ENCODE assay signal across 1 cellular context in the genomic region with DNA sequence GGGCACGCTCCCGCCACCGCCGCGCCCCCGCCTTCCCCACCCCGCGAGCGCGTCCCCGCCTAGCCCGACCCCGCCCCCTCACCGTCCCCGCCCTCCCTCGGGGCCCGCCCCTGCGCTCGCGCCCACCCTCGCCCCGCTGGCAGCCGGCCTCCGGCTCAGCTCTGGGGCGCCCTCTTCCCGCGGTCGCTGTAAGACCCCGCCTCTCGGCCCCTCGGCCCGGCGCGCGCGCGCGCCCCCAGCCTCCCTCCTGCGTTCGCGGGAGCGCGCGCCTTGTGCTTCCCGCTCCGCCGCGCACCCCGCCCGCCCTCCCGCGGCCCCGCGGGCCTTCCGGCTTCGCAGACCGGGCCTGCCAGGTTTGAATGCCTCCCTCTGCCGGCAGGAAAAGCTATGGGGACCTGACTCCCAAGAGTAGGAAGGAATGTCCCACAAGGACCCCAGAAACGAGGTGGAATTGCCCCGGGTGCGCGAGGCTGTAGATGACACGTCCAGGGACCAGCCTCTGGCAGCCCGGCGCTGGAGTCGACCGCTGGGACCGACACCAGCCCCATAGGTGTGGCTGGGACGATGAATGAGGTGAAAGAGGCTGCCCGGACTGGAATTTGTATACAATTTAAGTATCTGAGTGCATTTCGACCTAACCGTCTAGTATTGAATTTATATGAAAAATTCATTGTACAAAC.
A peak's percentile ranks its signal among the peaks of the same experiment; 100 is the strongest.
TF ChIP-seq lines count a peak whose summit lies in the region.

No MANE protein-coding gene starts in this region.

TF ChIP-seq in K562, 482 proteins besides CTCF, POLR2A, EP300 and RAD21 (continued from another document and continues in another):
- TF ChIP-seq, protein P1, sequence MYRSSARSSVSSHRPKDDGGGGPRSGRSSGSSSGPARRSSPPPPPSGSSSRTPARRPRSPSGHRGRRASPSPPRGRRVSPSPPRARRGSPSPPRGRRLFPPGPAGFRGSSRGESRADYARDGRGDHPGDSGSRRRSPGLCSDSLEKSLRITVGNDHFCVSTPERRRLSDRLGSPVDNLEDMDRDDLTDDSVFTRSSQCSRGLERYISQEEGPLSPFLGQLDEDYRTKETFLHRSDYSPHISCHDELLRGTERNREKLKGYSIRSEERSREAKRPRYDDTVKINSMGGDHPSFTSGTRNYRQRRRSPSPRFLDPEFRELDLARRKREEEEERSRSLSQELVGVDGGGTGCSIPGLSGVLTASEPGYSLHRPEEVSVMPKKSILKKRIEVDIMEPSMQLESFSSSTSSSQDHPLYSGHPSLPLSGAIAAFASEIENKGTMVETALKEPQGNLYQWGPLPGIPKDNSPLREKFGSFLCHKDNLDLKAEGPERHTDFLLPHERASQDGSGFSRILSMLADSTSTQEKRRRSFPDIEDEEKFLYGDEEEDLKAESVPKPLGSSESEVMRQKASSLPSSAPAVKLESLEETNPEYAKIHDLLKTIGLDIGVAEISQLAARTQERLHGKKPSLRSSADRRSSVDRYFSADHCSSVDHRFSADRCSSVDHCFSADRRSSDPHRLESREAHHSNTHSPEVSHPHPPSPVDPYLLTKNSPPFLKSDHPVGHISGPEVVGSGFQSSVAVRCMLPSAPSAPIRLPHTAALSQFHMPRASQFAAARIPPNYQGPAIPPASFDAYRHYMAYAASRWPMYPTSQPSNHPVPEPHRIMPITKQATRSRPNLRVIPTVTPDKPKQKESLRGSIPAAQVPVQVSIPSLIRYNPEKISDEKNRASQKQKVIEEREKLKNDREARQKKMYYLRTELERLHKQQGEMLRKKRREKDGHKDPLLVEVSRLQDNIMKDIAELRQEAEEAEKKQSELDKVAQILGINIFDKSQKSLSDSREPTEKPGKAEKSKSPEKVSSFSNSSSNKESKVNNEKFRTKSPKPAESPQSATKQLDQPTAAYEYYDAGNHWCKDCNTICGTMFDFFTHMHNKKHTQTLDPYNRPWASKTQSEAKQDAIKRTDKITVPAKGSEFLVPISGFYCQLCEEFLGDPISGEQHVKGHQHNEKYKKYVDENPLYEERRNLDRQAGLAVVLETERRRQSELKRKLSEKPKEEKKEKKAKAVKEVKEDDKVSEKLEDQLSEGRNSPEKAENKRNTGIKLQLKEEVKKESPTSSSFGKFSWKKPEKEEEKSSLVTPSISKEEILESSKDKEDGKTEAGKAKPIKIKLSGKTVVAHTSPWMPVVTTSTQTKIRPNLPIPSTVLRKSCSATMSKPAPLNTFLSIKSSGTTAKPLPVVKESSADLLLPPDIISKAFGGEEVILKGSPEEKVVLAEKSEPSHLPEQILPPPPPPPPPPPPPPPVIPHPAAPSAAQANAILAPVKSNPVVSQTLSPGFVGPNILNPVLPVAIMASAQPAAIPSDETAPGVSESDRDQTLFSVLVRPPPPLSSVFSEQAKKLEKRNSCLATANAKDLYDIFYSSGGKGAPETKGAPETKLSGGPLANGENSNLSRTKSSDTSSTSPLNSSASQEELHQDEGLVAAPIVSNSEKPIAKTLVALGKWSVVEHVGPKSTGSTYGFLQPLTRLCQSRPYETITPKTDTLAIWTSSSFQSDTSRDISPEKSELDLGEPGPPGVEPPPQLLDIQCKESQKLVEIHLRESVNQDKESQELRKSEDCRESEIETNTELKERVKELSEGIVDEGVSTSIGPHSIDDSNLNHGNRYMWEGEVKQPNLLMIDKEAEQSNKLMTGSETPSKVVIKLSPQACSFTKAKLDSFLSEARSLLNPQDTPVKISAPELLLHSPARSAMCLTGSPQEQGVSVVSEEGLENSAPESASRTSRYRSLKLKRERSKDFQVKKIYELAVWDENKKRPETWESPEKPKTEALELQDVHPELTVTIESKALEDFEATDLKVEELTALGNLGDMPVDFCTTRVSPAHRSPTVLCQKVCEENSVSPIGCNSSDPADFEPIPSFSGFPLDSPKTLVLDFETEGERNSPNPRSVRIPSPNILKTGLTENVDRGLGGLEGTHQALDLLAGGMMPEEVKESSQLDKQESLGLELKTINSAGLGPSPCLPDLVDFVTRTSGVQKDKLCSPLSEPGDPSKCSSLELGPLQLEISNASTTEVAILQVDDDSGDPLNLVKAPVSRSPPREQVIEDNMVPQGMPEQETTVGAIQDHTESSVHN (IDR thresholded peaks at IDR 0.05; ENCODE audit: borderline replicate concordance in 1 of 2, low read depth in 1 of 2), result no peak
- TF ChIP-seq L3MBTL2 (IDR thresholded peaks at IDR 0.05) (peak; percentile 47; the same call in 1 of the 2 replicates), MCM3 (IDR thresholded peaks at IDR 0.05) (no peak), CXXC5 (CRISPR knock-in tag; IDR thresholded peaks at IDR 0.05) (0 out of 2 replicates have a peak, but pooled peaks have one; percentile 39), SMAD3 (CRISPR knock-in tag; conservative IDR thresholded peaks at IDR 0.05) (no peak), KDM5B (IDR thresholded peaks at IDR 0.05; ENCODE audit: insufficient replicate concordance, low read depth, low read length) (peak; percentile 65), TAF7 (tag; IDR thresholded peaks at IDR 0.05) (peak; percentile 15; the same call in 1 of the 2 replicates), NCOA6 (IDR thresholded peaks at IDR 0.05) (0 out of 2 replicates have a peak, but pooled peaks have one; percentile 15), ASH1L (IDR thresholded peaks at IDR 0.05; ENCODE audit: borderline replicate concordance, low read depth, partially characterized antibody) (peak; percentile 11), FOXP1 (CRISPR knock-in tag; IDR thresholded peaks at IDR 0.05) (no peak), HMGN3 (IDR thresholded peaks at IDR 0.05; ENCODE audit: borderline replicate concordance, extremely low read depth, insufficient read length, low read depth, low read length) (peak; percentile 39)
- TF ChIP-seq, protein P2, sequence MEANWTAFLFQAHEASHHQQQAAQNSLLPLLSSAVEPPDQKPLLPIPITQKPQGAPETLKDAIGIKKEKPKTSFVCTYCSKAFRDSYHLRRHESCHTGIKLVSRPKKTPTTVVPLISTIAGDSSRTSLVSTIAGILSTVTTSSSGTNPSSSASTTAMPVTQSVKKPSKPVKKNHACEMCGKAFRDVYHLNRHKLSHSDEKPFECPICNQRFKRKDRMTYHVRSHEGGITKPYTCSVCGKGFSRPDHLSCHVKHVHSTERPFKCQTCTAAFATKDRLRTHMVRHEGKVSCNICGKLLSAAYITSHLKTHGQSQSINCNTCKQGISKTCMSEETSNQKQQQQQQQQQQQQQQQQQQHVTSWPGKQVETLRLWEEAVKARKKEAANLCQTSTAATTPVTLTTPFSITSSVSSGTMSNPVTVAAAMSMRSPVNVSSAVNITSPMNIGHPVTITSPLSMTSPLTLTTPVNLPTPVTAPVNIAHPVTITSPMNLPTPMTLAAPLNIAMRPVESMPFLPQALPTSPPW (CRISPR knock-in tag; IDR thresholded peaks at IDR 0.05), result peak; percentile 95
- TF ChIP-seq, protein P3, sequence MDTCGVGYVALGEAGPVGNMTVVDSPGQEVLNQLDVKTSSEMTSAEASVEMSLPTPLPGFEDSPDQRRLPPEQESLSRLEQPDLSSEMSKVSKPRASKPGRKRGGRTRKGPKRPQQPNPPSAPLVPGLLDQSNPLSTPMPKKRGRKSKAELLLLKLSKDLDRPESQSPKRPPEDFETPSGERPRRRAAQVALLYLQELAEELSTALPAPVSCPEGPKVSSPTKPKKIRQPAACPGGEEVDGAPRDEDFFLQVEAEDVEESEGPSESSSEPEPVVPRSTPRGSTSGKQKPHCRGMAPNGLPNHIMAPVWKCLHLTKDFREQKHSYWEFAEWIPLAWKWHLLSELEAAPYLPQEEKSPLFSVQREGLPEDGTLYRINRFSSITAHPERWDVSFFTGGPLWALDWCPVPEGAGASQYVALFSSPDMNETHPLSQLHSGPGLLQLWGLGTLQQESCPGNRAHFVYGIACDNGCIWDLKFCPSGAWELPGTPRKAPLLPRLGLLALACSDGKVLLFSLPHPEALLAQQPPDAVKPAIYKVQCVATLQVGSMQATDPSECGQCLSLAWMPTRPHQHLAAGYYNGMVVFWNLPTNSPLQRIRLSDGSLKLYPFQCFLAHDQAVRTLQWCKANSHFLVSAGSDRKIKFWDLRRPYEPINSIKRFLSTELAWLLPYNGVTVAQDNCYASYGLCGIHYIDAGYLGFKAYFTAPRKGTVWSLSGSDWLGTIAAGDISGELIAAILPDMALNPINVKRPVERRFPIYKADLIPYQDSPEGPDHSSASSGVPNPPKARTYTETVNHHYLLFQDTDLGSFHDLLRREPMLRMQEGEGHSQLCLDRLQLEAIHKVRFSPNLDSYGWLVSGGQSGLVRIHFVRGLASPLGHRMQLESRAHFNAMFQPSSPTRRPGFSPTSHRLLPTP (IDR thresholded peaks at IDR 0.05; ENCODE audit: borderline replicate concordance, extremely low read depth, insufficient read length), result no peak
- TF ChIP-seq, protein P4, sequence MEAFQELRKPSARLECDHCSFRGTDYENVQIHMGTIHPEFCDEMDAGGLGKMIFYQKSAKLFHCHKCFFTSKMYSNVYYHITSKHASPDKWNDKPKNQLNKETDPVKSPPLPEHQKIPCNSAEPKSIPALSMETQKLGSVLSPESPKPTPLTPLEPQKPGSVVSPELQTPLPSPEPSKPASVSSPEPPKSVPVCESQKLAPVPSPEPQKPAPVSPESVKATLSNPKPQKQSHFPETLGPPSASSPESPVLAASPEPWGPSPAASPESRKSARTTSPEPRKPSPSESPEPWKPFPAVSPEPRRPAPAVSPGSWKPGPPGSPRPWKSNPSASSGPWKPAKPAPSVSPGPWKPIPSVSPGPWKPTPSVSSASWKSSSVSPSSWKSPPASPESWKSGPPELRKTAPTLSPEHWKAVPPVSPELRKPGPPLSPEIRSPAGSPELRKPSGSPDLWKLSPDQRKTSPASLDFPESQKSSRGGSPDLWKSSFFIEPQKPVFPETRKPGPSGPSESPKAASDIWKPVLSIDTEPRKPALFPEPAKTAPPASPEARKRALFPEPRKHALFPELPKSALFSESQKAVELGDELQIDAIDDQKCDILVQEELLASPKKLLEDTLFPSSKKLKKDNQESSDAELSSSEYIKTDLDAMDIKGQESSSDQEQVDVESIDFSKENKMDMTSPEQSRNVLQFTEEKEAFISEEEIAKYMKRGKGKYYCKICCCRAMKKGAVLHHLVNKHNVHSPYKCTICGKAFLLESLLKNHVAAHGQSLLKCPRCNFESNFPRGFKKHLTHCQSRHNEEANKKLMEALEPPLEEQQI (IDR thresholded peaks at IDR 0.05), result no peak
- TF ChIP-seq, protein P5, sequence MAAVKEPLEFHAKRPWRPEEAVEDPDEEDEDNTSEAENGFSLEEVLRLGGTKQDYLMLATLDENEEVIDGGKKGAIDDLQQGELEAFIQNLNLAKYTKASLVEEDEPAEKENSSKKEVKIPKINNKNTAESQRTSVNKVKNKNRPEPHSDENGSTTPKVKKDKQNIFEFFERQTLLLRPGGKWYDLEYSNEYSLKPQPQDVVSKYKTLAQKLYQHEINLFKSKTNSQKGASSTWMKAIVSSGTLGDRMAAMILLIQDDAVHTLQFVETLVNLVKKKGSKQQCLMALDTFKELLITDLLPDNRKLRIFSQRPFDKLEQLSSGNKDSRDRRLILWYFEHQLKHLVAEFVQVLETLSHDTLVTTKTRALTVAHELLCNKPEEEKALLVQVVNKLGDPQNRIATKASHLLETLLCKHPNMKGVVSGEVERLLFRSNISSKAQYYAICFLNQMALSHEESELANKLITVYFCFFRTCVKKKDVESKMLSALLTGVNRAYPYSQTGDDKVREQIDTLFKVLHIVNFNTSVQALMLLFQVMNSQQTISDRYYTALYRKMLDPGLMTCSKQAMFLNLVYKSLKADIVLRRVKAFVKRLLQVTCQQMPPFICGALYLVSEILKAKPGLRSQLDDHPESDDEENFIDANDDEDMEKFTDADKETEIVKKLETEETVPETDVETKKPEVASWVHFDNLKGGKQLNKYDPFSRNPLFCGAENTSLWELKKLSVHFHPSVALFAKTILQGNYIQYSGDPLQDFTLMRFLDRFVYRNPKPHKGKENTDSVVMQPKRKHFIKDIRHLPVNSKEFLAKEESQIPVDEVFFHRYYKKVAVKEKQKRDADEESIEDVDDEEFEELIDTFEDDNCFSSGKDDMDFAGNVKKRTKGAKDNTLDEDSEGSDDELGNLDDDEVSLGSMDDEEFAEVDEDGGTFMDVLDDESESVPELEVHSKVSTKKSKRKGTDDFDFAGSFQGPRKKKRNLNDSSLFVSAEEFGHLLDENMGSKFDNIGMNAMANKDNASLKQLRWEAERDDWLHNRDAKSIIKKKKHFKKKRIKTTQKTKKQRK (IDR thresholded peaks at IDR 0.05; ENCODE audit: borderline replicate concordance, low read depth, low read length), result no peak
- TF ChIP-seq, protein P6, sequence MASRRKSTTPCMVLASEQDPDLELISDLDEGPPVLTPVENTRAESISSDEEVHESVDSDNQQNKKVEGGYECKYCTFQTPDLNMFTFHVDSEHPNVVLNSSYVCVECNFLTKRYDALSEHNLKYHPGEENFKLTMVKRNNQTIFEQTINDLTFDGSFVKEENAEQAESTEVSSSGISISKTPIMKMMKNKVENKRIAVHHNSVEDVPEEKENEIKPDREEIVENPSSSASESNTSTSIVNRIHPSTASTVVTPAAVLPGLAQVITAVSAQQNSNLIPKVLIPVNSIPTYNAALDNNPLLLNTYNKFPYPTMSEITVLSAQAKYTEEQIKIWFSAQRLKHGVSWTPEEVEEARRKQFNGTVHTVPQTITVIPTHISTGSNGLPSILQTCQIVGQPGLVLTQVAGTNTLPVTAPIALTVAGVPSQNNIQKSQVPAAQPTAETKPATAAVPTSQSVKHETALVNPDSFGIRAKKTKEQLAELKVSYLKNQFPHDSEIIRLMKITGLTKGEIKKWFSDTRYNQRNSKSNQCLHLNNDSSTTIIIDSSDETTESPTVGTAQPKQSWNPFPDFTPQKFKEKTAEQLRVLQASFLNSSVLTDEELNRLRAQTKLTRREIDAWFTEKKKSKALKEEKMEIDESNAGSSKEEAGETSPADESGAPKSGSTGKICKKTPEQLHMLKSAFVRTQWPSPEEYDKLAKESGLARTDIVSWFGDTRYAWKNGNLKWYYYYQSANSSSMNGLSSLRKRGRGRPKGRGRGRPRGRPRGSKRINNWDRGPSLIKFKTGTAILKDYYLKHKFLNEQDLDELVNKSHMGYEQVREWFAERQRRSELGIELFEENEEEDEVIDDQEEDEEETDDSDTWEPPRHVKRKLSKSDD (conservative IDR thresholded peaks at IDR 0.05; ENCODE audit: low read length), result no peak
- TF ChIP-seq, protein P7, sequence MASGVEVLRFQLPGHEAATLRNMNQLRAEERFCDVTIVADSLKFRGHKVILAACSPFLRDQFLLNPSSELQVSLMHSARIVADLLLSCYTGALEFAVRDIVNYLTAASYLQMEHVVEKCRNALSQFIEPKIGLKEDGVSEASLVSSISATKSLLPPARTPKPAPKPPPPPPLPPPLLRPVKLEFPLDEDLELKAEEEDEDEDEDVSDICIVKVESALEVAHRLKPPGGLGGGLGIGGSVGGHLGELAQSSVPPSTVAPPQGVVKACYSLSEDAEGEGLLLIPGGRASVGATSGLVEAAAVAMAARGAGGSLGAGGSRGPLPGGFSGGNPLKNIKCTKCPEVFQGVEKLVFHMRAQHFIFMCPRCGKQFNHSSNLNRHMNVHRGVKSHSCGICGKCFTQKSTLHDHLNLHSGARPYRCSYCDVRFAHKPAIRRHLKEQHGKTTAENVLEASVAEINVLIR (CRISPR knock-in tag; IDR thresholded peaks at IDR 0.05), result no peak
